2 cellular contexts compared by ENCODE assay signal in the genomic region with DNA sequence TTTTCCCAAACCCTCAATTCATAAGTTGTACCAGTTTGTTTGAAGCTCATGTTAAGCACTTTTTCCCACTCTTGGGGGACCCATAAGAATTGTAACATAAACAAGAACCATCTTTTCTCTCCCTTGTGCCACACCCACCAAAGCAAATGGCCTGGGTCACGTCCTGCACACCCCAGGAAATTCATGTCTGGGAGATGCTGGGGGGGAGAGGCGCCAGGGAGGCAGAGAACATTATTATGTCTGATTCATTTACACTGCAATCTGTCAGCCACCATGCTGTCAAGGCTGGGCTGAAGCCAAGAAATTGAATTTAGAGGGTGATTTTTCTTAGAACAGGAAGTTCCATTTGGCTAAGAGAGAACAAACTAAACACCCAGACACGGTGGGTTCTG.
TF ChIP-seq lines count a peak whose summit lies in the region.

No MANE protein-coding gene starts in this region.

TF ChIP-seq in liver, 16 proteins besides CTCF, POLR2A, EP300 and RAD21:
- TF ChIP-seq HNF4G (IDR thresholded peaks at IDR 0.05) (no peak), HNF4A (conservative IDR thresholded peaks at IDR 0.05) (no peak), YY1 (IDR thresholded peaks at IDR 0.05) (peak; percentile 11)
- TF ChIP-seq, protein P1, sequence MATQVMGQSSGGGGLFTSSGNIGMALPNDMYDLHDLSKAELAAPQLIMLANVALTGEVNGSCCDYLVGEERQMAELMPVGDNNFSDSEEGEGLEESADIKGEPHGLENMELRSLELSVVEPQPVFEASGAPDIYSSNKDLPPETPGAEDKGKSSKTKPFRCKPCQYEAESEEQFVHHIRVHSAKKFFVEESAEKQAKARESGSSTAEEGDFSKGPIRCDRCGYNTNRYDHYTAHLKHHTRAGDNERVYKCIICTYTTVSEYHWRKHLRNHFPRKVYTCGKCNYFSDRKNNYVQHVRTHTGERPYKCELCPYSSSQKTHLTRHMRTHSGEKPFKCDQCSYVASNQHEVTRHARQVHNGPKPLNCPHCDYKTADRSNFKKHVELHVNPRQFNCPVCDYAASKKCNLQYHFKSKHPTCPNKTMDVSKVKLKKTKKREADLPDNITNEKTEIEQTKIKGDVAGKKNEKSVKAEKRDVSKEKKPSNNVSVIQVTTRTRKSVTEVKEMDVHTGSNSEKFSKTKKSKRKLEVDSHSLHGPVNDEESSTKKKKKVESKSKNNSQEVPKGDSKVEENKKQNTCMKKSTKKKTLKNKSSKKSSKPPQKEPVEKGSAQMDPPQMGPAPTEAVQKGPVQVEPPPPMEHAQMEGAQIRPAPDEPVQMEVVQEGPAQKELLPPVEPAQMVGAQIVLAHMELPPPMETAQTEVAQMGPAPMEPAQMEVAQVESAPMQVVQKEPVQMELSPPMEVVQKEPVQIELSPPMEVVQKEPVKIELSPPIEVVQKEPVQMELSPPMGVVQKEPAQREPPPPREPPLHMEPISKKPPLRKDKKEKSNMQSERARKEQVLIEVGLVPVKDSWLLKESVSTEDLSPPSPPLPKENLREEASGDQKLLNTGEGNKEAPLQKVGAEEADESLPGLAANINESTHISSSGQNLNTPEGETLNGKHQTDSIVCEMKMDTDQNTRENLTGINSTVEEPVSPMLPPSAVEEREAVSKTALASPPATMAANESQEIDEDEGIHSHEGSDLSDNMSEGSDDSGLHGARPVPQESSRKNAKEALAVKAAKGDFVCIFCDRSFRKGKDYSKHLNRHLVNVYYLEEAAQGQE (IDR thresholded peaks at IDR 0.05), result no peak

TF ChIP-seq in HepG2, 621 proteins besides CTCF, POLR2A, EP300 and RAD21:
- TF ChIP-seq KDM4B (CRISPR knock-in tag; IDR thresholded peaks at IDR 0.05), result no peak
